In the genomic region with DNA sequence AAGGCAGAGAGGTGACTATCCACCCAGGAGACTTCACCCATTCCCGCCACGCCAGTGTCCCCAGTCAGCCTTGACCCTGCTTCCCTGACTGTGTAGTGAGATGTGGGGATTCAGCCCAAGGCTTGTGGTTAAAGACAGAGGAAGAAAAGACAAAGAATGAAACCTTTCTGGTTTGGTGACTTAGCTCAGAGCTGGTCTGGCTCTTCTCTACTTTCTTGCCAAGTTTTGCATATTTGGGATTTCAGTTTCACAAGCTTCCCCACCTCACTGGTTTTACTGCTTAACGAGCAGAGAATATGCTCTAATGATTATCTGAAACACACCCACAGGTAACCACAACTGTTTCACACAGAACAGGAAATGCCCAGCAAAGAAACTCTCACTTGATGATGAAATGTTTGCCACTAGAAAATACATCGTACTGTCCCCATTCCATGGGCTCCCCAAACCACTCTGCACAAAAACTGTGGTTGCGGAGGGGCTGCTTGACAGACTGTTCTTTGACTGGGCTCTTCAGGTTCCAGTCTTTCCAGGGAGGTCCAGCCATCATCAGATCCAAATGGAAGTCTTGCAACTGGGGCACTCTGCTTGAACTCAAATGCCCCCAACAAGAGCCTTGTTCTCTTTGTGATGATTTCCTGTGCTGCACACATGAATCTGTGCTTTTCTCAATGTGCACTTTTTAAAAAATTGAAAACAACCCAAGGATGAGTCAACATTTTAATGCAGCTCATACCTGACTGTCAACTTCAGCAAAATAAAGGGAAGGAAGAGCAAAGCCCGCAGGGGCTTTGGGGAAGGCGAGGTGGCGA, we compare ENCODE assay signal across 8 cellular contexts.
DNase-seq lines count a peak whose midpoint lies in the region; ATAC-seq and TF ChIP-seq lines count a peak whose summit lies in the region.

No MANE protein-coding gene starts in this region.

- no peaks in the 10 kb centered on the region for H3K9me3 ChIP-seq in left lung

- peak; percentile 98 for ATAC-seq in GM21786 (IDR thresholded peaks at IDR 0.05; ENCODE audit: unreplicated experiment)
- peak; percentile 39 for ATAC-seq in left lung

- no peaks in the 10 kb centered on the region for H3K36me3 Mint-ChIP-seq in activated CD4-positive, alpha-beta T cell treated with anti-CD3 and anti-CD28 coated beads, Interleukin-2, amount 10 ng/mL, durations not matched to agents 7 days and 5 days (ENCODE audit: low read depth)
- H3K36me3 Mint-ChIP-seq in activated naive CD8-positive, alpha-beta T cell: no peaks in the 10 kb centered on the region

- POLR2A ChIA-PET in activated CD4-positive, alpha-beta T cell treated with anti-CD3 and anti-CD28 coated beads, Interleukin-2, amount 10 ng/mL, durations not matched to agents 7 days and 5 days (lab: Charles Lee): no interaction called here

- H3K4me3 ChIP-seq in left lung: no peak overlapping the region

- no peaks in the 10 kb centered on the region for H3K9me3 Mint-ChIP-seq in activated CD4-positive, alpha-beta T cell treated with anti-CD3 and anti-CD28 coated beads, Interleukin-2, amount 10 ng/mL, durations not matched to agents 7 days and 5 days
- H3K9me3 Mint-ChIP-seq in activated naive CD8-positive, alpha-beta T cell (ENCODE audit: low read depth): no peaks in the 10 kb centered on the region

- CTCF ChIA-PET in activated CD4-positive, alpha-beta T cell treated with anti-CD3 and anti-CD28 coated beads, Interleukin-2, amount 10 ng/mL, durations not matched to agents 7 days and 5 days (lab: Charles Lee): interaction anchor here (1.1 to 1.5 kb wide), 2 partner anchors 11 to 17 kb away, joined by 3 read pairs; no protein-coding TSS in a partner anchor

- no peaks in the 10 kb centered on the region for H3K27me3 ChIP-seq in left lung

- no peak for TF ChIP-seq CTCF in left lung (IDR thresholded peaks at IDR 0.05)

- peaks cover 17% of the 10 kb centered on the region for H3K27me3 Mint-ChIP-seq in activated CD4-positive, alpha-beta T cell treated with anti-CD3 and anti-CD28 coated beads, Interleukin-2, amount 10 ng/mL, durations not matched to agents 7 days and 5 days
- H3K27me3 Mint-ChIP-seq in activated naive CD8-positive, alpha-beta T cell: peaks cover 2% of the 10 kb centered on the region

- intact Hi-C loops in left lung (cut with DNase I): no loop called here

- H3K4me1 ChIP-seq in left lung: peaks cover 41 to 63% of the 10 kb centered on the region in 2 donors

- peak; percentile 12 for DNase-seq in activated CD4-positive, alpha-beta T cell treated with anti-CD3 and anti-CD28 coated beads, Interleukin-2, amount 10 ng/mL, durations not matched to agents 7 days and 5 days
- DNase-seq in activated CD4-positive, alpha-beta T cell treated with anti-CD3 and anti-CD28 coated beads for 1 hour: no peak
- DNase-seq in KG1 (lab: John Stamatoyannopoulos, UW): peak; percentile 34
- DNase-seq in left lung: peak in 1 of 2 donors; percentile 43
- no peak for DNase-seq in NCI-H2227 treated with DMSO at 0.1 percent for 48 hours (lab: John Stamatoyannopoulos, UW)
- no peak for DNase-seq in NCI-H128 (lab: John Stamatoyannopoulos, UW; ENCODE audit: unreplicated experiment)

- H3K36me3 ChIP-seq in left lung: no peaks in the 10 kb centered on the region

- H3K4me3 Mint-ChIP-seq in activated CD4-positive, alpha-beta T cell treated with anti-CD3 and anti-CD28 coated beads, Interleukin-2, amount 10 ng/mL, durations not matched to agents 7 days and 5 days: no peak overlapping the region
- H3K4me3 Mint-ChIP-seq in activated naive CD8-positive, alpha-beta T cell: peak overlapping the region; percentile 27

- no peak overlapping the region for H3K27ac Mint-ChIP-seq in activated CD4-positive, alpha-beta T cell treated with anti-CD3 and anti-CD28 coated beads, Interleukin-2, amount 10 ng/mL, durations not matched to agents 7 days and 5 days
- peak overlapping the region; percentile 30 for H3K27ac Mint-ChIP-seq in activated naive CD8-positive, alpha-beta T cell

- H3K4me1 Mint-ChIP-seq in activated CD4-positive, alpha-beta T cell treated with anti-CD3 and anti-CD28 coated beads, Interleukin-2, amount 10 ng/mL, durations not matched to agents 7 days and 5 days: peaks cover 17% of the 10 kb centered on the region
- peaks cover 17% of the 10 kb centered on the region for H3K4me1 Mint-ChIP-seq in activated naive CD8-positive, alpha-beta T cell (ENCODE audit: low read depth)

- peak overlapping the region; percentile 11 to 53 for H3K27ac ChIP-seq in left lung

Comparison
In these comparisons a context has a peak if more than half of its experiments do, and no peak if none do; other contexts are left out.
1. DNase-seq: peak in activated CD4-positive, alpha-beta T cell treated with anti-CD3 and anti-CD28 coated beads, Interleukin-2, amount 10 ng/mL, durations not matched to agents 7 days and 5 days (single experiment) and KG1 (single experiment); none in activated CD4-positive, alpha-beta T cell treated with anti-CD3 and anti-CD28 coated beads for 1 hour (single experiment), NCI-H2227 treated with DMSO at 0.1 percent for 48 hours (single experiment) and NCI-H128 (single experiment).